ENCODE assay signal across 11 cellular contexts in genomic region chr11:134014502-134014901, GRCh38. TPM values are rescaled to one million over a fixed set of nuclear protein-coding genes. Genes with fewer than 3 reads are reported as not detected.
DNase-seq lines count a peak whose midpoint lies in the region; ATAC-seq and TF ChIP-seq lines count a peak whose summit lies in the region.
"Had no signal": no experiment of that assay in that cellular context is flagged by ENCODE, and none has a peak within 500 bp of the region (broad histone marks: within the 10 kb centered on the region; RNA-seq: fewer than 3 reads in every experiment).

No MANE protein-coding gene starts in this region.

- peaks cover 9% of the 10 kb centered on the region for H3K27me3 Mint-ChIP-seq in stimulated activated naive CD8-positive, alpha-beta T cell treated with anti-CD3 and anti-CD28 coated beads, Interleukin-15, amount 100 ng/mL, for 72 hours
- peaks cover 58% of the 10 kb centered on the region for H3K27me3 Mint-ChIP-seq in CD4-positive, alpha-beta T cell

- no peaks in the 10 kb centered on the region for H3K9me3 ChIP-seq in fibroblast of lung (ENCODE audit: control insufficient read depth, insufficient read depth, low read depth, low read length)
- no peaks in the 10 kb centered on the region for H3K9me3 ChIP-seq in CD4-positive, alpha-beta T cell (ENCODE audit: control insufficient read depth, low read length)
- H3K9me3 ChIP-seq: BLaER1 had no signal

- peak; percentile 24 to 28 for TF ChIP-seq CTCF in fibroblast of lung (conservative IDR thresholded peaks at IDR 0.05 in 1 of 2, IDR thresholded peaks at IDR 0.05 in 1 of 2; ENCODE audit: low read depth in 1 of 2, low read length in 2 of 2)
- no peak for TF ChIP-seq CTCF in CD4-positive, alpha-beta T cell (IDR thresholded peaks at IDR 0.05)

- H3K79me2 ChIP-seq in fibroblast of lung (ENCODE audit: control insufficient read depth, insufficient read depth, low read length) = no peaks in the 10 kb centered on the region

- no peak overlapping the region for H3K4me3 ChIP-seq in fibroblast of lung (replicated peaks in 1 of 4; ENCODE audit: control extremely low read depth in 1 of 4, insufficient read depth in 1 of 4, low read depth in 3 of 4, low read length in 4 of 4)
- H3K4me3 ChIP-seq: BLaER1 had no signal

- H3K4me1 Mint-ChIP-seq in stimulated activated naive CD8-positive, alpha-beta T cell treated with anti-CD3 and anti-CD28 coated beads, Interleukin-15, amount 100 ng/mL, for 72 hours = no peaks in the 10 kb centered on the region
- H3K4me1 Mint-ChIP-seq in CD4-positive, alpha-beta T cell (ENCODE audit: low read depth) = no peaks in the 10 kb centered on the region

- intact Hi-C loops in CD4-positive, alpha-beta T cell (cut with DNase I, micrococcal nuclease) = no loop called here

- H3K36me3 ChIP-seq in fibroblast of lung (ENCODE audit: control insufficient read depth, insufficient read depth, low read length) = no peaks in the 10 kb centered on the region
- H3K36me3 ChIP-seq: BLaER1 had no signal

- no peaks in the 10 kb centered on the region for H4K20me1 ChIP-seq in fibroblast of lung (ENCODE audit: control insufficient read depth, extremely low read depth, insufficient read depth, low read length)
- H4K20me1 ChIP-seq: BLaER1 had no signal

- ATAC-seq in stimulated activated naive CD8-positive, alpha-beta T cell treated with anti-CD3 and anti-CD28 coated beads, Interleukin-15, amount 100 ng/mL, for 72 hours = peak; percentile 65
- ATAC-seq in CD4-positive, alpha-beta T cell (ENCODE audit: poor library complexity) = no peak
- no peak for ATAC-seq in HG03432 (IDR thresholded peaks at IDR 0.05; ENCODE audit: unreplicated experiment)

- CTCF ChIA-PET in CD4-positive, alpha-beta T cell (lab: Charles Lee) = no interaction called here

- no peak overlapping the region for H3K4me3 Mint-ChIP-seq in stimulated activated naive CD8-positive, alpha-beta T cell treated with anti-CD3 and anti-CD28 coated beads, Interleukin-15, amount 100 ng/mL, for 72 hours
- H3K4me3 Mint-ChIP-seq in CD4-positive, alpha-beta T cell = no peak overlapping the region

- no peaks in the 10 kb centered on the region for H3K9me3 Mint-ChIP-seq in stimulated activated naive CD8-positive, alpha-beta T cell treated with anti-CD3 and anti-CD28 coated beads, Interleukin-15, amount 100 ng/mL, for 72 hours
- no peaks in the 10 kb centered on the region for H3K9me3 Mint-ChIP-seq in CD4-positive, alpha-beta T cell

- no peak overlapping the region for H2AFZ ChIP-seq in fibroblast of lung (ENCODE audit: low read length)

- POLR2A ChIA-PET in CD4-positive, alpha-beta T cell (lab: Charles Lee) = no interaction called here

- no peak overlapping the region for H3K27ac ChIP-seq in fibroblast of lung (ENCODE audit: insufficient read depth, low read length)
- no peak overlapping the region for H3K27ac ChIP-seq in CD4-positive, alpha-beta T cell (ENCODE audit: low read depth, low read length)
- H3K27ac ChIP-seq: BLaER1 had no signal

- peaks cover 8% of the 10 kb centered on the region for H3K27me3 ChIP-seq in fibroblast of lung (ENCODE audit: control insufficient read depth, insufficient read depth, low read length)
- H3K27me3 ChIP-seq in CD4-positive, alpha-beta T cell (ENCODE audit: control insufficient read depth, insufficient read depth, low read length) = peaks cover 3% of the 10 kb centered on the region
- H3K27me3 ChIP-seq: BLaER1 had no signal

- peak; percentile 24 to 51 for DNase-seq in NCI-H2081 (lab: John Stamatoyannopoulos, UW)
- no peak for DNase-seq in NCI-H2081 treated with DMSO at 0.1 percent for 48 hours (lab: John Stamatoyannopoulos, UW)
- DNase-seq in NCI-H774 (lab: John Stamatoyannopoulos, UW) = peak; percentile 82
- DNase-seq in fibroblast of lung (ENCODE audit: low read depth in 2 of 2) = peak in 1 of 2 donors; percentile 13
- DNase-seq in stimulated activated naive CD8-positive, alpha-beta T cell treated with anti-CD3 and anti-CD28 coated beads, Interleukin-15, amount 100 ng/mL, for 72 hours = no peak
- no peak for DNase-seq in T-helper 1 cell
- DNase-seq in CD4-positive, alpha-beta T cell = no peak
- DNase-seq: activated CD4-positive, alpha-beta T cell treated with anti-CD3 and anti-CD28 coated beads for 4 hours; caudate nucleus had no signal

- no peaks in the 10 kb centered on the region for H3K4me1 ChIP-seq in fibroblast of lung (ENCODE audit: control insufficient read depth, extremely low read depth, insufficient read depth, low read length)

- H3K4me2 ChIP-seq in fibroblast of lung (ENCODE audit: extremely low read depth, insufficient read depth, low read length) = no peak overlapping the region
- H3K4me2 ChIP-seq: BLaER1 had no signal

- no peak overlapping the region for H3K27ac Mint-ChIP-seq in stimulated activated naive CD8-positive, alpha-beta T cell treated with anti-CD3 and anti-CD28 coated beads, Interleukin-15, amount 100 ng/mL, for 72 hours
- H3K27ac Mint-ChIP-seq in CD4-positive, alpha-beta T cell = no peak overlapping the region

- no peaks in the 10 kb centered on the region for H3K36me3 Mint-ChIP-seq in CD4-positive, alpha-beta T cell (ENCODE audit: low read depth)

- no peak overlapping the region for H3K9ac ChIP-seq in fibroblast of lung (ENCODE audit: insufficient read depth, low read length)
- H3K9ac ChIP-seq: BLaER1 had no signal

RNA-seq across cellular contexts. Expression of gene JAM3, which starts 54.4 kb away (rescaled TPM):
- 60.4 and 85.7 TPM in 2 replicates for total RNA-seq in fibroblast of lung
- 44.1 and 54.5 TPM in 2 replicates for polyA plus RNA-seq in fibroblast of lung
- 34.3 and 41.9 TPM in 2 replicates for polyA plus RNA-seq in fibroblast of lung (2012)
- polyA minus RNA-seq in fibroblast of lung (ENCODE audit: low replicate concordance) = 53.5 and 56.9 TPM in 2 replicates
- total RNA-seq in CD4-positive, alpha-beta T cell = 10 to 100 TPM; 13.5 to 15.3 TPM

RNA-seq across cellular contexts. Expression of gene IGSF9B, which starts 57.7 kb away (rescaled TPM):
- total RNA-seq in fibroblast of lung = under 0.01 and 0.26 TPM in 2 replicates
- not detected in 2 replicates for polyA plus RNA-seq in fibroblast of lung
- polyA plus RNA-seq in fibroblast of lung (2012) = not detected in 2 replicates
- not detected in 2 replicates for polyA minus RNA-seq in fibroblast of lung (ENCODE audit: low replicate concordance)
- 10 to 100 TPM; 24.3 to 27.4 TPM for total RNA-seq in CD4-positive, alpha-beta T cell

Comparison
In these comparisons a context has a peak if more than half of its experiments do, and no peak if none do; other contexts are left out.
1. DNase-seq: peak in NCI-H2081 (2 of 2) and NCI-H774 (single experiment); none in NCI-H2081 treated with DMSO at 0.1 percent for 48 hours (single experiment), stimulated activated naive CD8-positive, alpha-beta T cell treated with anti-CD3 and anti-CD28 coated beads, Interleukin-15, amount 100 ng/mL, for 72 hours (0 of 2), T-helper 1 cell (0 of 5) and CD4-positive, alpha-beta T cell (0 of 10).
2. RNA of gene IGSF9B, which starts 57.7 kb away (total RNA-seq): 24.3 to 27.4 TPM in CD4-positive, alpha-beta T cell; under 0.01 to 0.26 TPM in fibroblast of lung; every median in the first group is over 10 times any median in the second.